Comparison of ENCODE assay signal across 10 cellular contexts in genomic region chr7:6250364-6250833, GRCh38. TPM values are rescaled to one million over a fixed set of nuclear protein-coding genes. Genes with fewer than 3 reads are reported as not detected.
DNase-seq lines count a peak whose midpoint lies in the region; ATAC-seq and TF ChIP-seq lines count a peak whose summit lies in the region.
"Had no signal": no experiment of that assay in that cellular context is flagged by ENCODE, and none has a peak within 500 bp of the region (broad histone marks: within the 10 kb centered on the region; RNA-seq: fewer than 3 reads in every experiment).

No MANE protein-coding gene starts in this region.

- no peaks in the 10 kb centered on the region for H3K36me3 ChIP-seq in CD8-positive, alpha-beta T cell (ENCODE audit: insufficient read depth, low read length)
- H3K36me3 ChIP-seq in spleen = no peaks in the 10 kb centered on the region
- no peaks in the 10 kb centered on the region for H3K36me3 ChIP-seq in neuronal stem cell (replicated peaks in 1 of 2; ENCODE audit: control insufficient read depth in 2 of 2, insufficient read depth in 2 of 2, low read length in 2 of 2)

- H3K27ac Mint-ChIP-seq in CD8-positive, alpha-beta T cell = peak overlapping the region; percentile 58
- no peak overlapping the region for H3K27ac Mint-ChIP-seq in effector memory CD8-positive, alpha-beta T cell

- H3K9ac ChIP-seq in neuronal stem cell (ENCODE audit: low read depth, low read length, poor library complexity) = no peak overlapping the region

- H3K23ac ChIP-seq in neuronal stem cell (ENCODE audit: low read depth, low read length, poor library complexity) = no peak overlapping the region

- no peak overlapping the region for H2BK15ac ChIP-seq in neuronal stem cell (ENCODE audit: low read length)

- intact Hi-C loops in CD8-positive, alpha-beta T cell (cut with DNase I, micrococcal nuclease) = no loop called here
- intact Hi-C loops in dorsolateral prefrontal cortex (cut with DNase I) (no loop called here), spleen (cut with DNase I; ENCODE audit: low total_unique reads) (no loop called here)

- no peak overlapping the region for H2BK12ac ChIP-seq in neuronal stem cell (ENCODE audit: low read length)

- no peaks in the 10 kb centered on the region for H3K27me3 ChIP-seq in CD8-positive, alpha-beta T cell (ENCODE audit: insufficient read depth, low read length)
- H3K27me3 ChIP-seq in dorsolateral prefrontal cortex = no peaks in the 10 kb centered on the region
- no peaks in the 10 kb centered on the region for H3K27me3 ChIP-seq in spleen (replicated peaks in 1 of 7)
- no peaks in the 10 kb centered on the region for H3K27me3 ChIP-seq in neuronal stem cell (ENCODE audit: control insufficient read depth in 3 of 3, insufficient read depth in 3 of 3, low read depth in 1 of 3, low read length in 3 of 3)

- no peaks in the 10 kb centered on the region for H3K27me3 Mint-ChIP-seq in CD8-positive, alpha-beta T cell (ENCODE audit: low read depth)
- H3K27me3 Mint-ChIP-seq in effector memory CD8-positive, alpha-beta T cell = peaks cover 6 to 8% of the 10 kb centered on the region in 2 donors

- no peak for TF ChIP-seq CTCF in CD8-positive, alpha-beta T cell (IDR thresholded peaks at IDR 0.05)
- no peak for TF ChIP-seq CTCF in dorsolateral prefrontal cortex (IDR thresholded peaks at IDR 0.05 in 54 of 56, conservative IDR thresholded peaks at IDR 0.05 in 2 of 56; ENCODE audit: low read depth in 1 of 56, partially characterized antibody in 56 of 56)
- TF ChIP-seq CTCF in spleen (IDR thresholded peaks at IDR 0.05 in 8 of 11, conservative IDR thresholded peaks at IDR 0.05 in 3 of 11) = no peak

- no peak overlapping the region for H3K4ac ChIP-seq in neuronal stem cell (ENCODE audit: low read length)

- CTCF ChIA-PET in CD8-positive, alpha-beta T cell (lab: Charles Lee) = no interaction called here

- H3K79me1 ChIP-seq in neuronal stem cell (ENCODE audit: low read depth, low read length) = no peaks in the 10 kb centered on the region

- no peak overlapping the region for H3K4me2 ChIP-seq in neuronal stem cell (ENCODE audit: insufficient read depth, low read length, poor library complexity, severe bottlenecking)

- POLR2A ChIA-PET in CD8-positive, alpha-beta T cell (lab: Charles Lee) = interaction anchor here (0.8 kb wide), 1 partner anchor 16 kb away, joined by 3 read pairs; no protein-coding TSS in a partner anchor

- H2BK120ac ChIP-seq in neuronal stem cell (ENCODE audit: low read depth, low read length) = no peak overlapping the region

- H3K4me1 ChIP-seq in CD8-positive, alpha-beta T cell (ENCODE audit: insufficient read depth, low read length) = no peaks in the 10 kb centered on the region
- H3K4me1 ChIP-seq in spleen = peaks cover 0 to 34% (median 11%) of the 10 kb centered on the region in 6 donors
- H3K4me1 ChIP-seq in neuronal stem cell (ENCODE audit: control insufficient read depth in 2 of 2, insufficient read depth in 1 of 2, low read depth in 1 of 2, low read length in 2 of 2) = peaks cover 4 to 15% of the 10 kb centered on the region in 2 donors

- WGBS in spleen, 5 donors = 80 to 88% (median 82%) methylated on average over 4 of the region's 4 CpGs
- no CpG with 5 or more reads among the region's 4 CpGs for WGBS in neuronal stem cell (ENCODE audit: extremely low coverage in 2 of 2, insufficient read length in 2 of 2, insufficient replicate concordance in 1 of 2), 2 donors

- H3K9me3 Mint-ChIP-seq in CD8-positive, alpha-beta T cell = no peaks in the 10 kb centered on the region
- H3K9me3 Mint-ChIP-seq in effector memory CD8-positive, alpha-beta T cell = no peaks in the 10 kb centered on the region

- H3K14ac ChIP-seq in neuronal stem cell (ENCODE audit: low read length) = no peak overlapping the region

- no peak overlapping the region for H2BK5ac ChIP-seq in neuronal stem cell (ENCODE audit: low read length)

- H3K4me3 Mint-ChIP-seq in CD8-positive, alpha-beta T cell = no peak overlapping the region
- H3K4me3 Mint-ChIP-seq in effector memory CD8-positive, alpha-beta T cell = peak overlapping the region in 1 of 2 donors; percentile 11

- H4K8ac ChIP-seq in neuronal stem cell (ENCODE audit: low read depth, low read length) = no peak overlapping the region

- no peak for DNase-seq in CD8-positive, alpha-beta T cell
- no peak for DNase-seq in effector memory CD8-positive, alpha-beta T cell
- DNase-seq in dorsolateral prefrontal cortex (no peak), spleen (no peak), NCI-H128 (lab: John Stamatoyannopoulos, UW; ENCODE audit: unreplicated experiment) (no peak), neuronal stem cell (ENCODE audit: low spot score) (no peak)
- DNase-seq: HCEC 1CT, NCI-H2029 treated with DMSO at 0.1 percent for 48 hours had no signal

- H3K4me3 ChIP-seq in CD8-positive, alpha-beta T cell (ENCODE audit: low read depth, low read length) = no peak overlapping the region
- H3K4me3 ChIP-seq in dorsolateral prefrontal cortex = no peak overlapping the region
- no peak overlapping the region for H3K4me3 ChIP-seq in spleen
- H3K4me3 ChIP-seq in neuronal stem cell (ENCODE audit: low read length in 2 of 2) = no peak overlapping the region

- TF ChIP-seq POLR2A in spleen (IDR thresholded peaks at IDR 0.05) = no peak

- no peak overlapping the region for H3K27ac ChIP-seq in CD8-positive, alpha-beta T cell (ENCODE audit: low read depth, low read length)
- H3K27ac ChIP-seq in dorsolateral prefrontal cortex (no peak overlapping the region), spleen (no peak overlapping the region), neuronal stem cell (replicated peaks; ENCODE audit: low read length) (no peak overlapping the region)

- H3K18ac ChIP-seq in neuronal stem cell (ENCODE audit: low read length) = no peak overlapping the region

- peak; percentile 31 for ATAC-seq in CD8-positive, alpha-beta T cell
- peak; percentile 68 for ATAC-seq in GM18907 (IDR thresholded peaks at IDR 0.05; ENCODE audit: unreplicated experiment)
- ATAC-seq in HG02981 (IDR thresholded peaks at IDR 0.05; ENCODE audit: unreplicated experiment) = peak; percentile 76
- peak; percentile 86 for ATAC-seq in effector memory CD8-positive, alpha-beta T cell (replicated peaks)

- H2AFZ ChIP-seq in neuronal stem cell (ENCODE audit: low read length) = no peak overlapping the region

- H3K36me3 Mint-ChIP-seq in CD8-positive, alpha-beta T cell = no peaks in the 10 kb centered on the region
- H3K36me3 Mint-ChIP-seq in effector memory CD8-positive, alpha-beta T cell (ENCODE audit: insufficient read depth) = peaks cover 2% of the 10 kb centered on the region

- H3K4me1 Mint-ChIP-seq in CD8-positive, alpha-beta T cell (ENCODE audit: low read depth) = peaks cover 12% of the 10 kb centered on the region
- H3K4me1 Mint-ChIP-seq in effector memory CD8-positive, alpha-beta T cell (ENCODE audit: low read depth in 2 of 2) = peaks cover 12 to 36% of the 10 kb centered on the region in 2 donors

- H4K91ac ChIP-seq in neuronal stem cell (ENCODE audit: low read depth, low read length, poor library complexity) = no peak overlapping the region

- H2AK5ac ChIP-seq in neuronal stem cell (ENCODE audit: low read depth, low read length) = no peak overlapping the region

- H3K9me3 ChIP-seq in CD8-positive, alpha-beta T cell (ENCODE audit: low read length) = no peaks in the 10 kb centered on the region
- H3K9me3 ChIP-seq in spleen (no peaks in the 10 kb centered on the region), neuronal stem cell (replicated peaks in 1 of 2; ENCODE audit: control insufficient read depth in 2 of 2, insufficient read depth in 1 of 2, low read depth in 1 of 2, low read length in 2 of 2) (no peaks in the 10 kb centered on the region)

RNA-seq across cellular contexts. Expression of gene CYTH3, which starts 22.0 kb away (rescaled TPM):
- total RNA-seq in CD8-positive, alpha-beta T cell = 10 to 100 TPM; 12.1 to 14.9 TPM
- total RNA-seq in dorsolateral prefrontal cortex (10 to 100 TPM; 18.6 to 63.4 (median 41.6) TPM), spleen (10 to 100 TPM in 6 of 7 donors, 1 to 10 TPM in 1; 9.6 to 28.1 (median 21.0) TPM)
- polyA plus RNA-seq in spleen = 1 to 10 TPM; 2.5 to 4.8 (median 3.5) TPM
- polyA plus RNA-seq in neuronal stem cell (2013, experiment 1 of 2) = 9.5 TPM
- 9.5 TPM for polyA plus RNA-seq in neuronal stem cell (2013, experiment 2 of 2)

Comparison
In these comparisons a context has a peak if more than half of its experiments do, and no peak if none do; other contexts are left out.
1. ATAC-seq: peak in every context shown above with its lines; median percentile 86 in effector memory CD8-positive, alpha-beta T cell; 76 in HG02981; 68 in GM18907; 31 in CD8-positive, alpha-beta T cell.